Comparison of ENCODE assay signal across 20 cellular contexts in the genomic region with DNA sequence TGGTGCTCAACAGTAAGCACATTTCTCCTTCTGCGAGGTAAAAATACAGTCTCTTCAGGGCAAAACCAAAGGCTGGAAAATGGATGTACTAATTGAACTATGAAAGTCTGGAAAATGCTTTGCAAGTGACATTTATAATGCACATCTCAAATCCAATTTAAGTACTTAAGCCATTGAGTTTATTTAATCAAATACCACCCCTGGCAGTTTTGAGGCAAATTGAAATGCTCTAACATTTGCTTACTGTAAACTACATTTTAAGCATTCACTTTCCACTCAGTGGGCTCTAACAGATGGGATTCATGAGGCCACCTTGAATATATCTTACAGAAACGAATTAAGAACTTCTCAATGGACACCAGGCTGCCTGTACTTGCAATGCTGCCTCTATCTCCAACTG.
"Had no signal": no experiment of that assay in that cellular context is flagged by ENCODE, and none has a peak within 500 bp of the region (broad histone marks: within the 10 kb centered on the region; RNA-seq: fewer than 3 reads in every experiment).

No MANE protein-coding gene starts in this region.

- ATAC-seq: foreskin keratinocyte; gastroesophageal sphincter; heart left ventricle; left colon; left lung; left ventricle myocardium superior; lower lobe of right lung; mucosa of descending colon; naive thymus-derived CD8-positive, alpha-beta T cell had no signal

- DNase-seq: dermis blood vessel endothelial cell; dorsolateral prefrontal cortex; effector CD4-positive, alpha-beta T cell; effector memory CD4-positive, alpha-beta T cell; foreskin keratinocyte; heart left ventricle; hypothalamus; immature natural killer cell; islet precursor cell; kidney; kidney glomerular epithelial cell; left colon; left lung; left ventricle myocardium superior; lower lobe of right lung; mesenchymal stem cell; mucosa of descending colon; naive B cell; naive thymus-derived CD8-positive, alpha-beta T cell had no signal
